Comparison of ENCODE assay signal across 1 cellular context in genomic region chr6:45717715-45718114, GRCh38.
TF ChIP-seq lines count a peak whose summit lies in the region.

No MANE protein-coding gene starts in this region.

TF ChIP-seq in IMR-90, 13 proteins besides CTCF, POLR2A, EP300 and RAD21 (continued from another document):
- no peak for TF ChIP-seq ELK1 (IDR thresholded peaks at IDR 0.05; ENCODE audit: borderline replicate concordance, low read depth, low read length)
- TF ChIP-seq CEBPB (IDR thresholded peaks at IDR 0.05; ENCODE audit: low read depth, low read length): no peak
- TF ChIP-seq CHD1 (IDR thresholded peaks at IDR 0.05; ENCODE audit: low read depth, low read length): no peak
- no peak for TF ChIP-seq RCOR1 (IDR thresholded peaks at IDR 0.05; ENCODE audit: insufficient replicate concordance, low read length)
